8 cellular contexts compared by ENCODE assay signal in genomic region chr18:56645415-56646016, GRCh38. TPM values are rescaled to one million over a fixed set of nuclear protein-coding genes. Genes with fewer than 3 reads are reported as not detected.
A peak's percentile ranks its signal among the peaks of the same experiment; 100 is the strongest.
DNase-seq lines count a peak whose midpoint lies in the region; ATAC-seq, FAIRE-seq and TF ChIP-seq lines count a peak whose summit lies in the region.
"Had no signal": no experiment of that assay in that cellular context is flagged by ENCODE, and none has a peak within 500 bp of the region (broad histone marks: within the 10 kb centered on the region; RNA-seq: fewer than 3 reads in every experiment).

No MANE protein-coding gene starts in this region.

- no peak overlapping the region for H3K27ac Mint-ChIP-seq in nephron
- no peak overlapping the region for H3K27ac Mint-ChIP-seq in activated T-helper 1 cell treated with anti-CD3 and anti-CD28 coated beads, Interleukin-12 subunit alpha, Interleukin-12 subunit beta, Interleukin-2, Interleukin-4 antibody, amounts not matched to agents 30 ng/mL and 10 ng/mL and 1 ng/mL, durations not matched to agents 14 hours and 24 hours and 36 hours

- H3K4me1 Mint-ChIP-seq in nephron = peaks cover 1% of the 10 kb centered on the region
- H3K4me1 Mint-ChIP-seq in activated T-helper 1 cell treated with anti-CD3 and anti-CD28 coated beads, Interleukin-12 subunit alpha, Interleukin-12 subunit beta, Interleukin-2, Interleukin-4 antibody, amounts not matched to agents 30 ng/mL and 10 ng/mL and 1 ng/mL, durations not matched to agents 14 hours and 24 hours and 36 hours (ENCODE audit: low read depth) = peaks cover 33% of the 10 kb centered on the region

- no peak overlapping the region for H3K27ac ChIP-seq in body of pancreas

- H3K36me3 Mint-ChIP-seq in nephron (ENCODE audit: low read depth) = no peaks in the 10 kb centered on the region
- peaks cover 2% of the 10 kb centered on the region for H3K36me3 Mint-ChIP-seq in activated T-helper 1 cell treated with anti-CD3 and anti-CD28 coated beads, Interleukin-12 subunit alpha, Interleukin-12 subunit beta, Interleukin-2, Interleukin-4 antibody, amounts not matched to agents 30 ng/mL and 10 ng/mL and 1 ng/mL, durations not matched to agents 14 hours and 24 hours and 36 hours (ENCODE audit: low read depth)

- peak in 6 of 7 experiments; percentile 32 to 46 (median 38) for TF ChIP-seq CTCF in body of pancreas (IDR thresholded peaks at IDR 0.05)
- peak; percentile 41 to 56 (median 51) for TF ChIP-seq CTCF in nephron (IDR thresholded peaks at IDR 0.05; ENCODE audit: unreplicated experiment in 3 of 3)

- peak; percentile 57 for FAIRE-seq in G401.6 (lab: Jason Lieb, UNC)

- H3K27me3 ChIP-seq in body of pancreas = no peaks in the 10 kb centered on the region

- H3K36me3 ChIP-seq in body of pancreas (replicated peaks in 1 of 2; ENCODE audit: insufficient read depth in 1 of 2, low read depth in 2 of 2) = no peaks in the 10 kb centered on the region

- DNase-seq in Jurkat, Clone E6-1 (ENCODE audit: low read depth, low spot score) = peak; percentile 46
- DNase-seq in body of pancreas = no peak
- DNase-seq in activated T-helper 1 cell treated with anti-CD3 and anti-CD28 coated beads, Interleukin-12 subunit alpha, Interleukin-12 subunit beta, Interleukin-2, Interleukin-4 antibody, amounts not matched to agents 30 ng/mL and 10 ng/mL and 1 ng/mL, durations not matched to agents 14 hours and 24 hours and 36 hours (ENCODE audit: low spot score) = no peak
- DNase-seq: activated CD8-positive, alpha-beta memory T cell treated with anti-CD3 and anti-CD28 coated beads, Interleukin-2, amount 50 U/mL, for 48 hours had no signal

- TF ChIP-seq POLR2A in body of pancreas (IDR thresholded peaks at IDR 0.05) = no peak

- no peaks in the 10 kb centered on the region for H3K9me3 Mint-ChIP-seq in nephron
- H3K9me3 Mint-ChIP-seq in activated T-helper 1 cell treated with anti-CD3 and anti-CD28 coated beads, Interleukin-12 subunit alpha, Interleukin-12 subunit beta, Interleukin-2, Interleukin-4 antibody, amounts not matched to agents 30 ng/mL and 10 ng/mL and 1 ng/mL, durations not matched to agents 14 hours and 24 hours and 36 hours = no peaks in the 10 kb centered on the region

- WGBS in body of pancreas, 2 donors = 29 to 30% methylated on average over 5 of the region's 5 CpGs

- H3K27me3 Mint-ChIP-seq in nephron (ENCODE audit: low read depth) = no peaks in the 10 kb centered on the region
- no peaks in the 10 kb centered on the region for H3K27me3 Mint-ChIP-seq in activated T-helper 1 cell treated with anti-CD3 and anti-CD28 coated beads, Interleukin-12 subunit alpha, Interleukin-12 subunit beta, Interleukin-2, Interleukin-4 antibody, amounts not matched to agents 30 ng/mL and 10 ng/mL and 1 ng/mL, durations not matched to agents 14 hours and 24 hours and 36 hours (ENCODE audit: insufficient read depth)

- H3K4me1 ChIP-seq in body of pancreas = peaks cover under 1% of the 10 kb centered on the region

- no peak overlapping the region for H3K4me3 ChIP-seq in Jurkat, Clone E6-1 (ENCODE audit: low read length)
- no peak overlapping the region for H3K4me3 ChIP-seq in body of pancreas

- H3K4me3 Mint-ChIP-seq in nephron = no peak overlapping the region
- H3K4me3 Mint-ChIP-seq in activated T-helper 1 cell treated with anti-CD3 and anti-CD28 coated beads, Interleukin-12 subunit alpha, Interleukin-12 subunit beta, Interleukin-2, Interleukin-4 antibody, amounts not matched to agents 30 ng/mL and 10 ng/mL and 1 ng/mL, durations not matched to agents 14 hours and 24 hours and 36 hours = no peak overlapping the region

- ATAC-seq in body of pancreas (no peak), GM18498 (IDR thresholded peaks at IDR 0.05; ENCODE audit: unreplicated experiment) (no peak), GM18858 (IDR thresholded peaks at IDR 0.05; ENCODE audit: unreplicated experiment) (no peak)

- intact Hi-C loops in body of pancreas (cut with DNase I) = no loop called here
- intact Hi-C loops in activated T-helper 1 cell treated with anti-CD3 and anti-CD28 coated beads, Interleukin-12 subunit alpha, Interleukin-12 subunit beta, Interleukin-2, Interleukin-4 antibody, amounts not matched to agents 30 ng/mL and 10 ng/mL and 1 ng/mL, durations not matched to agents 14 hours and 24 hours and 36 hours (cut with micrococcal nuclease) = loop anchor here (1.0 kb wide), 1 partner anchor 64 kb away; no protein-coding TSS in a partner anchor

- no peaks in the 10 kb centered on the region for H3K9me3 ChIP-seq in body of pancreas

RNA-seq across cellular contexts. Expression of gene WDR7, which starts 5.6 kb away (rescaled TPM):
- polyA plus RNA-seq in Jurkat, Clone E6-1 (2012; ENCODE audit: insufficient read depth, insufficient read length) = 6.9 TPM
- 10 to 100 TPM; 16.3 to 21.4 TPM for total RNA-seq in body of pancreas
- total RNA-seq in activated T-helper 1 cell treated with anti-CD3 and anti-CD28 coated beads, Interleukin-12 subunit alpha, Interleukin-12 subunit beta, Interleukin-2, Interleukin-4 antibody, amounts not matched to agents 30 ng/mL and 10 ng/mL and 1 ng/mL, durations not matched to agents 14 hours and 24 hours and 36 hours = 28.4 and 32.2 TPM in 2 replicates

RNA-seq across cellular contexts. Expression of gene TXNL1, which starts 7.1 kb away (rescaled TPM):
- 87.9 TPM for polyA plus RNA-seq in Jurkat, Clone E6-1 (2012; ENCODE audit: insufficient read depth, insufficient read length)
- total RNA-seq in body of pancreas = 10 to 100 TPM in 1 of 2 donors, 1 to 10 TPM in 1; 9.2 to 13.2 TPM
- total RNA-seq in activated T-helper 1 cell treated with anti-CD3 and anti-CD28 coated beads, Interleukin-12 subunit alpha, Interleukin-12 subunit beta, Interleukin-2, Interleukin-4 antibody, amounts not matched to agents 30 ng/mL and 10 ng/mL and 1 ng/mL, durations not matched to agents 14 hours and 24 hours and 36 hours = 94.2 and 100 TPM in 2 replicates
